Comparison of ENCODE assay signal across 15 cellular contexts in genomic region chrX:16472345-16472744, GRCh38.
"Had no signal": no experiment of that assay in that cellular context is flagged by ENCODE, and none has a peak within 500 bp of the region (broad histone marks: within the 10 kb centered on the region; RNA-seq: fewer than 3 reads in every experiment).

No MANE protein-coding gene starts in this region.

- DNase-seq: MV-4-11, NCI-H1092, NCI-H1436 treated with DMSO at 0.1 percent for 48 hours, NCI-H1694 treated with DMSO at 0.1 percent for 48 hours, NCI-H1930, NCI-H2107, NCI-H2227 treated with DMSO at 0.1 percent for 48 hours, NCI-H446, NCI-H510A, NCI-H524 treated with DMSO at 0.1 percent for 48 hours, NCI-H774, Right ventricle myocardium superior, RPMI8226, SIG-M5 had no signal

- FAIRE-seq: RCC 7860 had no signal
